20 cellular contexts compared by ENCODE assay signal in the genomic region with DNA sequence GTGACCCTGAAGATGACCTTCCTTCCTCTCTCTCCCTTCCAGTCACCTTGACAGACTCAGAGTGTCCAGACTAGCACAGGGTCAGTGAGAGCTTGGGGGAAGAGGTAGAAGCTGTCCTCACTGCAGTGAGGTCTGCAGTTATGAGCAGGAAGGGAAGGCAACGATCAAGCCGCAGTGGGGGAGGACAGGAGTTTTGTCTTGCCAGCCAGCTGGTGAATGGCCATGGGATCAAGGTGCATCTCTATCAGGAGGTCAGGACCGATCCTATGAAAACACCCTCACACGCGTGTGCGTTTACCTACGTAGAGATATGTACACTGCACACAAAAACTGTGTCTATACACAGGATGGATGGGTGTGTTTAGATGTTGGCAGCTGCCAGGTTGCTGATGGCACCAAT.
DNase-seq lines count a peak whose midpoint lies in the region; ATAC-seq and FAIRE-seq lines count a peak whose summit lies in the region.
"Had no signal": no experiment of that assay in that cellular context is flagged by ENCODE, and none has a peak within 500 bp of the region (broad histone marks: within the 10 kb centered on the region; RNA-seq: fewer than 3 reads in every experiment).

No MANE protein-coding gene starts in this region.

- H3K4me3 ChIP-seq in SK-N-MC (no peak overlapping the region), neuronal stem cell (ENCODE audit: low read length in 2 of 2) (no peak overlapping the region)
- no peak overlapping the region for H3K4me3 ChIP-seq in effector memory CD4-positive, alpha-beta T cell (ENCODE audit: insufficient read depth, low read depth, low read length, poor library complexity, severe bottlenecking)

- no peaks in the 10 kb centered on the region for H3K79me1 ChIP-seq in neuronal stem cell (ENCODE audit: low read depth, low read length)

- H3K27me3 ChIP-seq in neuronal stem cell (ENCODE audit: control insufficient read depth in 3 of 3, insufficient read depth in 3 of 3, low read depth in 1 of 3, low read length in 3 of 3): no peaks in the 10 kb centered on the region
- no peaks in the 10 kb centered on the region for H3K27me3 ChIP-seq in effector memory CD4-positive, alpha-beta T cell (replicated peaks; ENCODE audit: control insufficient read depth, insufficient read depth, low read length, poor library complexity, severe bottlenecking)
- H3K27me3 ChIP-seq: BE2C had no signal

- no peak overlapping the region for H2BK12ac ChIP-seq in neuronal stem cell (ENCODE audit: low read length)

- H3K23ac ChIP-seq in neuronal stem cell (ENCODE audit: low read depth, low read length, poor library complexity): peak overlapping the region; percentile 25

- intact Hi-C loops in left colon (cut with DNase I, micrococcal nuclease): no loop called here

- no peaks in the 10 kb centered on the region for H3K4me1 ChIP-seq in neuronal stem cell (ENCODE audit: control insufficient read depth in 2 of 2, insufficient read depth in 1 of 2, low read depth in 1 of 2, low read length in 2 of 2)
- H3K4me1 ChIP-seq in effector memory CD4-positive, alpha-beta T cell (ENCODE audit: control insufficient read depth, insufficient read depth, low read length, poor library complexity, severe bottlenecking): no peaks in the 10 kb centered on the region
- H3K4me1 ChIP-seq: BE2C had no signal

- H2AK5ac ChIP-seq in neuronal stem cell (ENCODE audit: low read depth, low read length): no peak overlapping the region

- H3K27ac ChIP-seq in SK-N-MC (peak overlapping the region; percentile 76), neuronal stem cell (replicated peaks; ENCODE audit: low read length) (no peak overlapping the region)
- H3K27ac ChIP-seq in effector memory CD4-positive, alpha-beta T cell (ENCODE audit: insufficient read depth, low read length, poor library complexity, severe bottlenecking): no peak overlapping the region

- H3K14ac ChIP-seq in neuronal stem cell (ENCODE audit: low read length): no peak overlapping the region

- no peak overlapping the region for H4K91ac ChIP-seq in neuronal stem cell (ENCODE audit: low read depth, low read length, poor library complexity)

- no peak overlapping the region for H3K9ac ChIP-seq in SK-N-MC (ENCODE audit: insufficient read length)
- H3K9ac ChIP-seq in neuronal stem cell (ENCODE audit: low read depth, low read length, poor library complexity): no peak overlapping the region

- H2BK15ac ChIP-seq in neuronal stem cell (ENCODE audit: low read length): no peak overlapping the region

- H3K36me3 ChIP-seq in SK-N-MC (ENCODE audit: insufficient read depth, low read length): no peaks in the 10 kb centered on the region
- H3K36me3 ChIP-seq in neuronal stem cell (replicated peaks in 1 of 2; ENCODE audit: control insufficient read depth in 2 of 2, insufficient read depth in 2 of 2, low read length in 2 of 2): no peaks in the 10 kb centered on the region
- no peaks in the 10 kb centered on the region for H3K36me3 ChIP-seq in effector memory CD4-positive, alpha-beta T cell (ENCODE audit: control insufficient read depth, insufficient read depth, low read length)
- H3K36me3 ChIP-seq: BE2C had no signal

- no peak overlapping the region for H2BK5ac ChIP-seq in neuronal stem cell (ENCODE audit: low read length)

- H3K18ac ChIP-seq in neuronal stem cell (ENCODE audit: low read length): no peak overlapping the region

- peak; percentile 50 for FAIRE-seq in urothelium cell line (lab: Jason Lieb, UNC)
- FAIRE-seq: D721Med, GM12892, GM18507 had no signal

- no peak overlapping the region for H2AFZ ChIP-seq in neuronal stem cell (ENCODE audit: low read length)

- ATAC-seq in left colon: peak; percentile 65

- no peak overlapping the region for H2BK120ac ChIP-seq in neuronal stem cell (ENCODE audit: low read depth, low read length)

- no peak for DNase-seq in SK-N-MC (ENCODE audit: low read depth, low spot score)
- no peak for DNase-seq in left colon
- DNase-seq in neuronal stem cell (ENCODE audit: low spot score): no peak
- DNase-seq in urothelium cell line (ENCODE audit: low spot score): no peak
- DNase-seq in DMS153 treated with DMSO at 0.1 percent for 48 hours (lab: John Stamatoyannopoulos, UW; ENCODE audit: unreplicated experiment): no peak
- no peak for DNase-seq in effector memory CD4-positive, alpha-beta T cell
- DNase-seq in stimulated activated CD4-positive, alpha-beta T cell treated with anti-CD3 and anti-CD28 coated beads, Interleukin-4, amount 100 ng/mL, for 24 hours: no peak
- DNase-seq: 8988T; BE2C; C1 segment of cervical spinal cord; CD4-positive, CD25-positive, alpha-beta regulatory T cell; CD8-positive, alpha-beta memory T cell; COR-L47; DMS79; GDM1; GOT3; H9 had no signal

- no CpG with 5 or more reads among the region's 7 CpGs for WGBS in neuronal stem cell (ENCODE audit: extremely low coverage in 2 of 2, insufficient read length in 2 of 2, insufficient replicate concordance in 1 of 2), 2 donors

- H3K4ac ChIP-seq in neuronal stem cell (ENCODE audit: low read length): no peak overlapping the region

- no peak overlapping the region for H3K4me2 ChIP-seq in neuronal stem cell (ENCODE audit: insufficient read depth, low read length, poor library complexity, severe bottlenecking)

- H3K9me3 ChIP-seq in SK-N-MC (ENCODE audit: low read depth, low read length) (no peaks in the 10 kb centered on the region), neuronal stem cell (replicated peaks in 1 of 2; ENCODE audit: control insufficient read depth in 2 of 2, insufficient read depth in 1 of 2, low read depth in 1 of 2, low read length in 2 of 2) (no peaks in the 10 kb centered on the region)
- H3K9me3 ChIP-seq in effector memory CD4-positive, alpha-beta T cell (ENCODE audit: control insufficient read depth, low read length): no peaks in the 10 kb centered on the region
- H3K9me3 ChIP-seq: BE2C had no signal

- peak overlapping the region; percentile 70 for H4K8ac ChIP-seq in neuronal stem cell (ENCODE audit: low read depth, low read length)
